Comparison of ENCODE assay signal across 13 cellular contexts in genomic region chr1:169148472-169149252, GRCh38. TPM values are rescaled to one million over a fixed set of nuclear protein-coding genes. Genes with fewer than 3 reads are reported as not detected.
DNase-seq lines count a peak whose midpoint lies in the region; ATAC-seq, FAIRE-seq and TF ChIP-seq lines count a peak whose summit lies in the region.
"Had no signal": no experiment of that assay in that cellular context is flagged by ENCODE, and none has a peak within 500 bp of the region (broad histone marks: within the 10 kb centered on the region; RNA-seq: fewer than 3 reads in every experiment).

No MANE protein-coding gene starts in this region.

- no peak overlapping the region for H3K4me3 ChIP-seq in A549
- H3K4me3 ChIP-seq: GM23248 had no signal

- FAIRE-seq in A549 (lab: Jason Lieb, UNC) = peak; percentile 85

- 0 out of 3 replicates have a peak, but pooled peaks cover 2% of the 10 kb centered on the region for H3K9me3 ChIP-seq in A549

- no peaks in the 10 kb centered on the region for H3K9me3 Mint-ChIP-seq in activated CD4-positive, alpha-beta T cell treated with anti-CD3 and anti-CD28 coated beads for 36 hours (ENCODE audit: low read depth)

- H3K27ac ChIP-seq in A549 = peak overlapping the region; percentile 89 to 95
- H3K27ac ChIP-seq: GM23248 had no signal

- TF ChIP-seq CTCF in A549 (IDR thresholded peaks at IDR 0.05) = no peak

- no peaks in the 10 kb centered on the region for H3K27me3 Mint-ChIP-seq in activated CD4-positive, alpha-beta T cell treated with anti-CD3 and anti-CD28 coated beads for 36 hours

- intact Hi-C loops in activated CD4-positive, alpha-beta T cell treated with anti-CD3 and anti-CD28 coated beads for 36 hours (cut with DNase I, micrococcal nuclease) = no loop called here

- H3K27ac Mint-ChIP-seq in activated CD4-positive, alpha-beta T cell treated with anti-CD3 and anti-CD28 coated beads for 36 hours = no peak overlapping the region

- TF ChIP-seq POLR2A in A549 (IDR thresholded peaks at IDR 0.05; ENCODE audit: low read length) = no peak

- CTCF ChIA-PET in A549 (lab: Yijun Ruan, JAX) = no interaction called here
- CTCF ChIA-PET in activated CD4-positive, alpha-beta T cell treated with anti-CD3 and anti-CD28 coated beads for 36 hours (lab: Charles Lee) = no interaction called here

- DNase-seq in A549 (ENCODE audit: low read depth in 1 of 2, low spot score in 1 of 2) (peak; percentile 58 to 84), kidney tubule cell (ENCODE audit: low spot score) (peak; percentile 84), dermis blood vessel endothelial cell (no peak), superior temporal gyrus (ENCODE audit: extremely low spot score) (no peak)
- no peak for DNase-seq in activated CD4-positive, alpha-beta T cell treated with anti-CD3 and anti-CD28 coated beads for 36 hours
- DNase-seq: amniotic stem cell; effector CD4-positive, alpha-beta T cell; GM23248; mammary epithelial cell; NCI-H510A treated with DMSO at 0.1 percent for 48 hours had no signal

- no peaks in the 10 kb centered on the region for H3K4me1 Mint-ChIP-seq in activated CD4-positive, alpha-beta T cell treated with anti-CD3 and anti-CD28 coated beads for 36 hours

- peak overlapping the region; percentile 65 for H3K4me2 ChIP-seq in A549

- 16% methylated on average over 5 of the region's 5 CpGs for WGBS in A549 (ENCODE audit: missing lambda C conversion rate)

- H3K36me3 Mint-ChIP-seq in activated CD4-positive, alpha-beta T cell treated with anti-CD3 and anti-CD28 coated beads for 36 hours (ENCODE audit: low read depth) = no peaks in the 10 kb centered on the region

- H3K4me1 ChIP-seq in A549 = peaks cover 62% of the 10 kb centered on the region

- no peak overlapping the region for H3K4me3 Mint-ChIP-seq in activated CD4-positive, alpha-beta T cell treated with anti-CD3 and anti-CD28 coated beads for 36 hours

- peak; percentile 15 to 33; a peak in 2 of 5 replicates for TF ChIP-seq RAD21 in A549 (conservative IDR thresholded peaks at IDR 0.05 in 1 of 2, IDR thresholded peaks at IDR 0.05 in 1 of 2)

- POLR2A ChIA-PET in A549 (lab: Yijun Ruan, JAX) = no interaction called here
- POLR2A ChIA-PET in activated CD4-positive, alpha-beta T cell treated with anti-CD3 and anti-CD28 coated beads for 36 hours (lab: Charles Lee) = no interaction called here

- no peak for TF ChIP-seq EP300 in A549 (IDR thresholded peaks at IDR 0.05)

- ATAC-seq in A549 = peak; percentile 59 to 61; a peak in 5 of 6 replicates
- ATAC-seq in GM21447 (IDR thresholded peaks at IDR 0.05; ENCODE audit: unreplicated experiment) = peak; percentile 74
- ATAC-seq in HG03571 (IDR thresholded peaks at IDR 0.05; ENCODE audit: unreplicated experiment) = peak; percentile 79
- ATAC-seq in activated CD4-positive, alpha-beta T cell treated with anti-CD3 and anti-CD28 coated beads for 36 hours = no peak
- ATAC-seq in GM19328 (IDR thresholded peaks at IDR 0.05; ENCODE audit: unreplicated experiment) = no peak

TF ChIP-seq in A549, 52 proteins besides CTCF, POLR2A, EP300 and RAD21 (continues in another document):
- TF ChIP-seq NPAS2 (CRISPR knock-in tag; IDR thresholded peaks at IDR 0.05; ENCODE audit: borderline replicate concordance) (no peak), ZNF302 (CRISPR knock-in tag; IDR thresholded peaks at IDR 0.05) (no peak), ATOH8 (CRISPR knock-in tag; IDR thresholded peaks at IDR 0.05; ENCODE audit: low read depth) (no peak), KDM1A (IDR thresholded peaks at IDR 0.05; ENCODE audit: low read depth) (no peak), USF2 (IDR thresholded peaks at IDR 0.05) (no peak), BCL3 (IDR thresholded peaks at IDR 0.05) (no peak), ZFP36 (IDR thresholded peaks at IDR 0.05; ENCODE audit: borderline replicate concordance, partially characterized antibody) (no peak), REST (IDR thresholded peaks at IDR 0.05) (no peak), HOXB13 (CRISPR knock-in tag; IDR thresholded peaks at IDR 0.05; ENCODE audit: low read depth) (no peak), HOXA7 (CRISPR knock-in tag; IDR thresholded peaks at IDR 0.05) (no peak), MAFK (IDR thresholded peaks at IDR 0.05; ENCODE audit: partially characterized antibody) (peak; percentile 98), ZSCAN20 (CRISPR knock-in tag; IDR thresholded peaks at IDR 0.05) (no peak), MAX (IDR thresholded peaks at IDR 0.05) (0 out of 2 replicates have a peak, but pooled peaks have one; percentile 12), PBX3 (IDR thresholded peaks at IDR 0.05) (no peak), ESRRA (IDR thresholded peaks at IDR 0.05; ENCODE audit: borderline replicate concordance, low read length) (peak; percentile 96), RNF2 (IDR thresholded peaks at IDR 0.05; ENCODE audit: borderline replicate concordance, low read depth) (no peak), RCOR1 (IDR thresholded peaks at IDR 0.05; ENCODE audit: low read depth, low read length) (no peak)

RNA-seq across cellular contexts. Expression of gene ATP1B1, which starts 42.2 kb away (rescaled TPM):
- 323 and 377 TPM in 2 replicates for polyA plus RNA-seq in A549 (2011; rRNA removed)
- 74.7 and 88.8 TPM in 2 replicates for polyA plus RNA-seq in A549 (2012; cell fraction: cytosol; rRNA removed)
- polyA plus RNA-seq in A549 (2012; cell fraction: nucleus; rRNA removed) = 51.7 and 61.3 TPM in 2 replicates
- polyA plus RNA-seq in A549 (2017; fragmentation: RNase III; extraction: RNeasy Plus Mini Kit Qiagen cat#74134 plus additional on column Dnase treatment) = 215 to 313 TPM (median 303 TPM) in 3 replicates
- 112 and 115 TPM in 2 replicates for polyA minus RNA-seq in A549 (2011; rRNA and poly(A)+ RNA removed)
- total RNA-seq in dermis blood vessel endothelial cell = 6.3 and 8.5 TPM in 2 replicates
- 1 to 10 TPM; 2.9 to 3.3 TPM for total RNA-seq in activated CD4-positive, alpha-beta T cell treated with anti-CD3 and anti-CD28 coated beads for 36 hours

Comparison
In these comparisons a context has a peak if more than half of its experiments do, and no peak if none do; other contexts are left out.
1. ATAC-seq: peak in A549 (2 of 2), GM21447 (single experiment) and HG03571 (single experiment); none in activated CD4-positive, alpha-beta T cell treated with anti-CD3 and anti-CD28 coated beads for 36 hours (single experiment) and GM19328 (single experiment).
2. DNase-seq: peak in A549 (2 of 2) and kidney tubule cell (single experiment); none in dermis blood vessel endothelial cell (single experiment), activated CD4-positive, alpha-beta T cell treated with anti-CD3 and anti-CD28 coated beads for 36 hours (single experiment) and superior temporal gyrus (single experiment).